Comparison of ENCODE assay signal across 33 cellular contexts in the genomic region with DNA sequence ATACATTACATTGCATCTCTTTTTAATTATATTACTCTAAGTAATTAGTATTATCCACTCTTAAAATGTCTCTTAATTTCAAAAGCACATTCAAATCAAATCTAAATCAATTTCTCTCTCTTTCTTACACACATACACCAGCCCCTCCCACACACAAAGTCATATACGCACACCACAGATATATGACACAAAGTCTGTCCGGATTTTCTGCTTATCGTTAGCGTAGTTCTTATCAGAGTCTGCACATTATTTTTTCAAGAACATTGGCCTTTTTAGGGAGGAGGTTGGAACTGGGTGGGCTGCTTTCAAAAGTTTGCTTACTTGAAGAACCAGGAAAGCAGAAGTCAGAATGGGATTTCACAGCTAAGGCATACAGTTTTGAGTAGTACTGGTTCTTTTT.
"Had no signal": no experiment of that assay in that cellular context is flagged by ENCODE, and none has a peak within 500 bp of the region (broad histone marks: within the 10 kb centered on the region; RNA-seq: fewer than 3 reads in every experiment).

No MANE protein-coding gene starts in this region.

- H3K27ac ChIP-seq: adrenal gland, ascending aorta, body of pancreas, brain microvascular endothelial cell, breast epithelium, cardiac muscle cell had no signal

- H3K36me3 ChIP-seq: adrenal gland, ascending aorta, brain microvascular endothelial cell, breast epithelium, cardiac muscle cell had no signal

- FAIRE-seq: astrocyte, bronchial epithelial cell, colon had no signal

- DNase-seq: activated effector memory CD4-positive, alpha-beta T cell treated with anti-CD3 and anti-CD28 coated beads, Interleukin-2, amount 50 U/mL, for 16 hours; activated effector memory CD4-positive, alpha-beta T cell treated with Interleukin-2 at 50 U/mL for 16 hours; activated gamma-delta T cell; activated gamma-delta T cell treated with Interleukin-2 at 50 U/mL for 16 hours; activated naive CD4-positive, alpha-beta T cell; activated naive CD4-positive, alpha-beta T cell treated with anti-CD3 and anti-CD28 coated beads for 36 hours; activated naive CD4-positive, alpha-beta T cell treated with anti-CD3 and anti-CD28 coated beads, Interleukin-2, amount 10 ng/mL, durations not matched to agents 7 days and 5 days; activated naive CD4-positive, alpha-beta T cell treated with anti-CD3 and anti-CD28 coated beads, Interleukin-2, amount 50 U/mL, for 16 hours; activated naive CD4-positive, alpha-beta T cell treated with Interleukin-2 at 50 U/mL for 16 hours; activated naive CD8-positive, alpha-beta T cell treated with anti-CD3 and anti-CD28 coated beads for 36 hours; activated naive CD8-positive, alpha-beta T cell treated with anti-CD3 and anti-CD28 coated beads, Interleukin-2, amount 10 ng/mL, durations not matched to agents 7 days and 5 days; activated naive CD8-positive, alpha-beta T cell treated with anti-CD3 and anti-CD28 coated beads, Interleukin-2, amount 50 U/mL, for 24 hours; activated T-cell treated with anti-CD3 and anti-CD28 coated beads, Interleukin-2, amount 50 U/mL, for 4 hours; activated T-cell treated with anti-CD3 and anti-CD28 coated beads, Interleukin-2, amount 50 U/mL, for 48 hours; activated T-cell treated with anti-CD3 and anti-CD28 coated beads, Interleukin-2, amount 50 U/mL, for 72 hours; adrenal gland; amniotic stem cell; amygdala; anterior cingulate cortex; aorta; body of pancreas; brain microvascular endothelial cell; caudate nucleus; central memory CD4-positive, alpha-beta T cell; cerebellar nuclear complex had no signal

- ATAC-seq: activated naive CD4-positive, alpha-beta T cell treated with anti-CD3 and anti-CD28 coated beads, Interleukin-2, amount 50 U/mL, for 72 hours; activated naive CD8-positive, alpha-beta T cell treated with anti-CD3 and anti-CD28 coated beads, Interleukin-2, amount 50 U/mL, for 24 hours; activated T-cell treated with anti-CD3 and anti-CD28 coated beads, Interleukin-2, amount 50 U/mL, for 4 hours; activated T-cell treated with anti-CD3 and anti-CD28 coated beads, Interleukin-2, amount 50 U/mL, for 72 hours; activated T-helper 17 cell treated with anti-CD3 and anti-CD28 coated beads, Interleukin-2, amount 50 U/mL, for 72 hours; body of pancreas had no signal

- H3K27me3 ChIP-seq: adrenal gland, ascending aorta, body of pancreas, brain microvascular endothelial cell, breast epithelium, cardiac muscle cell had no signal

- H3K9me3 ChIP-seq: adrenal gland, body of pancreas had no signal

- H3K4me3 ChIP-seq: adrenal gland, ascending aorta, body of pancreas, breast epithelium, cardiac muscle cell had no signal

- H3K4me1 ChIP-seq: adrenal gland, ascending aorta, body of pancreas, breast epithelium had no signal
